ENCODE assay signal across 7 cellular contexts in genomic region chr12:118404876-118405521, GRCh38. TPM values are rescaled to one million over a fixed set of nuclear protein-coding genes. Genes with fewer than 3 reads are reported as not detected.
DNase-seq lines count a peak whose midpoint lies in the region; ATAC-seq and TF ChIP-seq lines count a peak whose summit lies in the region.

No MANE protein-coding gene starts in this region.

- in situ Hi-C loops in SK-MEL-5 (cut with HindIII; ENCODE audit: low pct_unique_long_range_greater_than_20kb, low sequenced_read_pairs) = no loop called here

- H3K4me1 ChIP-seq in KMS-11 (ENCODE audit: low read depth, poor library complexity, severe bottlenecking) = no peaks in the 10 kb centered on the region

- intact Hi-C loops in head of caudate nucleus (cut with DNase I) = no loop called here

- H2AFZ ChIP-seq in KMS-11 (ENCODE audit: low read depth) = no peak overlapping the region

- no peak overlapping the region for H3K27ac ChIP-seq in KMS-11

- TF ChIP-seq CTCF in GM12864 (IDR thresholded peaks at IDR 0.05; ENCODE audit: low read depth, low read length, missing control alignments) (peak; percentile 65), KMS-11 (conservative IDR thresholded peaks at IDR 0.05; ENCODE audit: low read depth, low read length) (peak; percentile 76)

- H4K20me1 ChIP-seq in KMS-11 (ENCODE audit: insufficient read depth) = no peaks in the 10 kb centered on the region

- H3K36me3 ChIP-seq in KMS-11 (ENCODE audit: insufficient read depth) = no peaks in the 10 kb centered on the region

- no peak for ATAC-seq in HG03039 (IDR thresholded peaks at IDR 0.05; ENCODE audit: unreplicated experiment)

- no peak overlapping the region for H3K4me2 ChIP-seq in KMS-11

- no peak overlapping the region for H3K9ac ChIP-seq in KMS-11

- no peak for DNase-seq in GM12864 (ENCODE audit: low read depth)
- DNase-seq in SK-MEL-5 (ENCODE audit: low read depth, low spot score) = peak; percentile 80
- peak; percentile 48 for DNase-seq in activated naive CD4-positive, alpha-beta T cell treated with Interleukin-2 at 50 U/mL for 16 hours
- peak in 41 of 42 donors; percentile 39 to 91 (median 75) for DNase-seq in head of caudate nucleus
- peak; percentile 40 for DNase-seq in renal cortical epithelial cell (ENCODE audit: low read depth)

- H3K4me3 ChIP-seq in GM12864 (ENCODE audit: low read depth, low read length) (no peak overlapping the region), KMS-11 (IDR thresholded peaks at IDR 0.05; ENCODE audit: insufficient read depth, low read depth, low read length) (no peak overlapping the region)

- H3K27me3 ChIP-seq in KMS-11 (ENCODE audit: insufficient read depth, low read depth) = no peaks in the 10 kb centered on the region

- no peaks in the 10 kb centered on the region for H3K79me2 ChIP-seq in KMS-11 (ENCODE audit: insufficient read depth, low read depth)

RNA-seq across cellular contexts. Expression of gene SUDS3, which starts 28.6 kb away (rescaled TPM):
- 42.4 and 56.0 TPM in 2 replicates for total RNA-seq in SK-MEL-5 (2014; rRNA removed; shearing (Covaris generic))
- 29.4 and 33.4 TPM in 2 replicates for polyA plus RNA-seq in SK-MEL-5 (2015; cell fraction: cytosol; rRNA removed)
- polyA plus RNA-seq in SK-MEL-5 (2015; cell fraction: nucleus; rRNA removed) = 50.3 and 52.7 TPM in 2 replicates
- 39.1 and 42.8 TPM in 2 replicates for total RNA-seq in renal cortical epithelial cell

RNA-seq across cellular contexts. Expression of gene TAOK3, which starts 32.3 kb away (rescaled TPM):
- 36.5 and 39.0 TPM in 2 replicates for total RNA-seq in SK-MEL-5 (2014; rRNA removed; shearing (Covaris generic))
- 33.2 and 41.8 TPM in 2 replicates for polyA plus RNA-seq in SK-MEL-5 (2015; cell fraction: cytosol; rRNA removed)
- 36.5 and 41.5 TPM in 2 replicates for polyA plus RNA-seq in SK-MEL-5 (2015; cell fraction: nucleus; rRNA removed)
- total RNA-seq in renal cortical epithelial cell = 17.4 and 57.8 TPM in 2 replicates
